Comparison of ENCODE assay signal across 3 cellular contexts in genomic region chr2:129193961-129194360, GRCh38.
TF ChIP-seq lines count a peak whose summit lies in the region.

No MANE protein-coding gene starts in this region.

TF ChIP-seq in SK-N-SH, 30 proteins besides CTCF, POLR2A, EP300 and RAD21 (continued from another document):
- TF ChIP-seq FOSL2 (IDR thresholded peaks at IDR 0.05; ENCODE audit: borderline replicate concordance, low read depth) (no peak), ELF1 (IDR thresholded peaks at IDR 0.05) (no peak), ZBTB33 (IDR thresholded peaks at IDR 0.05; ENCODE audit: borderline replicate concordance, low read depth) (no peak), NRF1 (IDR thresholded peaks at IDR 0.05; ENCODE audit: low read depth, low read length) (no peak), TCF12 (IDR thresholded peaks at IDR 0.05) (no peak), TEAD4 (IDR thresholded peaks at IDR 0.05; ENCODE audit: borderline replicate concordance, insufficient read depth) (no peak)

TF ChIP-seq in SK-N-SH treated with all-trans-retinoic acid at 6 μM for 48 hours, 23 proteins besides CTCF, POLR2A, EP300 and RAD21:
- no peak for TF ChIP-seq PATZ1 (CRISPR knock-in tag; IDR thresholded peaks at IDR 0.05; ENCODE audit: borderline replicate concordance)
- TF ChIP-seq, protein P1, sequence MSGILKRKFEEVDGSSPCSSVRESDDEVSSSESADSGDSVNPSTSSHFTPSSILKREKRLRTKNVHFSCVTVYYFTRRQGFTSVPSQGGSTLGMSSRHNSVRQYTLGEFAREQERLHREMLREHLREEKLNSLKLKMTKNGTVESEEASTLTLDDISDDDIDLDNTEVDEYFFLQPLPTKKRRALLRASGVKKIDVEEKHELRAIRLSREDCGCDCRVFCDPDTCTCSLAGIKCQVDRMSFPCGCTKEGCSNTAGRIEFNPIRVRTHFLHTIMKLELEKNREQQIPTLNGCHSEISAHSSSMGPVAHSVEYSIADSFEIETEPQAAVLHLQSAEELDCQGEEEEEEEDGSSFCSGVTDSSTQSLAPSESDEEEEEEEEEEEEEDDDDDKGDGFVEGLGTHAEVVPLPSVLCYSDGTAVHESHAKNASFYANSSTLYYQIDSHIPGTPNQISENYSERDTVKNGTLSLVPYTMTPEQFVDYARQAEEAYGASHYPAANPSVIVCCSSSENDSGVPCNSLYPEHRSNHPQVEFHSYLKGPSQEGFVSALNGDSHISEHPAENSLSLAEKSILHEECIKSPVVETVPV (CRISPR knock-in tag; IDR thresholded peaks at IDR 0.05) = no peak
- no peak for TF ChIP-seq ZFP30 (CRISPR knock-in tag; IDR thresholded peaks at IDR 0.05)
- TF ChIP-seq OSR1 (CRISPR knock-in tag; IDR thresholded peaks at IDR 0.05) = no peak
- TF ChIP-seq TCF4 (CRISPR knock-in tag; IDR thresholded peaks at IDR 0.05; ENCODE audit: borderline replicate concordance) = no peak
- no peak for TF ChIP-seq ZNF70 (CRISPR knock-in tag; IDR thresholded peaks at IDR 0.05)
- TF ChIP-seq, protein P2, sequence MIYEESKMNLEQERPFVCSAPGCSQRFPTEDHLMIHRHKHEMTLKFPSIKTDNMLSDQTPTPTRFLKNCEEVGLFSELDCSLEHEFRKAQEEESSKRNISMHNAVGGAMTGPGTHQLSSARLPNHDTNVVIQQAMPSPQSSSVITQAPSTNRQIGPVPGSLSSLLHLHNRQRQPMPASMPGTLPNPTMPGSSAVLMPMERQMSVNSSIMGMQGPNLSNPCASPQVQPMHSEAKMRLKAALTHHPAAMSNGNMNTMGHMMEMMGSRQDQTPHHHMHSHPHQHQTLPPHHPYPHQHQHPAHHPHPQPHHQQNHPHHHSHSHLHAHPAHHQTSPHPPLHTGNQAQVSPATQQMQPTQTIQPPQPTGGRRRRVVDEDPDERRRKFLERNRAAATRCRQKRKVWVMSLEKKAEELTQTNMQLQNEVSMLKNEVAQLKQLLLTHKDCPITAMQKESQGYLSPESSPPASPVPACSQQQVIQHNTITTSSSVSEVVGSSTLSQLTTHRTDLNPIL (CRISPR knock-in tag; IDR thresholded peaks at IDR 0.05; ENCODE audit: low read depth) = no peak
- TF ChIP-seq ISL1 (CRISPR knock-in tag; IDR thresholded peaks at IDR 0.05) = no peak
- TF ChIP-seq ZC3H10 (CRISPR knock-in tag; IDR thresholded peaks at IDR 0.05) = no peak
- TF ChIP-seq POU6F1 (CRISPR knock-in tag; IDR thresholded peaks at IDR 0.05; ENCODE audit: borderline replicate concordance, low read depth) = no peak
- no peak for TF ChIP-seq TSHZ2 (CRISPR knock-in tag; IDR thresholded peaks at IDR 0.05)
- no peak for TF ChIP-seq CSDC2 (CRISPR knock-in tag; IDR thresholded peaks at IDR 0.05)
- TF ChIP-seq ESRRG (CRISPR knock-in tag; IDR thresholded peaks at IDR 0.05) = no peak
- no peak for TF ChIP-seq ZNF565 (CRISPR knock-in tag; conservative IDR thresholded peaks at IDR 0.05; ENCODE audit: low read depth)
- no peak for TF ChIP-seq ARNTL (CRISPR knock-in tag; IDR thresholded peaks at IDR 0.05; ENCODE audit: borderline replicate concordance, low read depth)
- TF ChIP-seq PPARA (CRISPR knock-in tag; IDR thresholded peaks at IDR 0.05; ENCODE audit: borderline replicate concordance) = no peak

TF ChIP-seq in neural cell, 6 proteins besides CTCF, POLR2A, EP300 and RAD21 (continued from another document):
- TF ChIP-seq, protein P3, sequence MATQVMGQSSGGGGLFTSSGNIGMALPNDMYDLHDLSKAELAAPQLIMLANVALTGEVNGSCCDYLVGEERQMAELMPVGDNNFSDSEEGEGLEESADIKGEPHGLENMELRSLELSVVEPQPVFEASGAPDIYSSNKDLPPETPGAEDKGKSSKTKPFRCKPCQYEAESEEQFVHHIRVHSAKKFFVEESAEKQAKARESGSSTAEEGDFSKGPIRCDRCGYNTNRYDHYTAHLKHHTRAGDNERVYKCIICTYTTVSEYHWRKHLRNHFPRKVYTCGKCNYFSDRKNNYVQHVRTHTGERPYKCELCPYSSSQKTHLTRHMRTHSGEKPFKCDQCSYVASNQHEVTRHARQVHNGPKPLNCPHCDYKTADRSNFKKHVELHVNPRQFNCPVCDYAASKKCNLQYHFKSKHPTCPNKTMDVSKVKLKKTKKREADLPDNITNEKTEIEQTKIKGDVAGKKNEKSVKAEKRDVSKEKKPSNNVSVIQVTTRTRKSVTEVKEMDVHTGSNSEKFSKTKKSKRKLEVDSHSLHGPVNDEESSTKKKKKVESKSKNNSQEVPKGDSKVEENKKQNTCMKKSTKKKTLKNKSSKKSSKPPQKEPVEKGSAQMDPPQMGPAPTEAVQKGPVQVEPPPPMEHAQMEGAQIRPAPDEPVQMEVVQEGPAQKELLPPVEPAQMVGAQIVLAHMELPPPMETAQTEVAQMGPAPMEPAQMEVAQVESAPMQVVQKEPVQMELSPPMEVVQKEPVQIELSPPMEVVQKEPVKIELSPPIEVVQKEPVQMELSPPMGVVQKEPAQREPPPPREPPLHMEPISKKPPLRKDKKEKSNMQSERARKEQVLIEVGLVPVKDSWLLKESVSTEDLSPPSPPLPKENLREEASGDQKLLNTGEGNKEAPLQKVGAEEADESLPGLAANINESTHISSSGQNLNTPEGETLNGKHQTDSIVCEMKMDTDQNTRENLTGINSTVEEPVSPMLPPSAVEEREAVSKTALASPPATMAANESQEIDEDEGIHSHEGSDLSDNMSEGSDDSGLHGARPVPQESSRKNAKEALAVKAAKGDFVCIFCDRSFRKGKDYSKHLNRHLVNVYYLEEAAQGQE (IDR thresholded peaks at IDR 0.05; ENCODE audit: borderline replicate concordance) = no peak
- no peak for TF ChIP-seq EZH2 (IDR thresholded peaks at IDR 0.05; ENCODE audit: borderline replicate concordance, insufficient read depth, low read length, poor library complexity, severe bottlenecking)
- no peak for TF ChIP-seq TAF1 (IDR thresholded peaks at IDR 0.05; ENCODE audit: low read depth)
